23 cellular contexts compared by ENCODE assay signal in genomic region chr6:3072798-3073197, GRCh38.
"Had no signal": no experiment of that assay in that cellular context is flagged by ENCODE, and none has a peak within 500 bp of the region (broad histone marks: within the 10 kb centered on the region; RNA-seq: fewer than 3 reads in every experiment).

No MANE protein-coding gene starts in this region.

- H3K9me3 ChIP-seq: left lung, prostate gland, SK-N-SH, tibial artery had no signal

- H3K4me2 ChIP-seq: hepatocyte, SK-N-SH had no signal

- ATAC-seq: left lung; natural killer cell treated with Interleukin-12 subunit alpha and Interleukin-12 subunit beta and Interleukin-15 and Interleukin-18, amount 100 ng/mL, for 72 hours; stimulated activated naive CD8-positive, alpha-beta T cell treated with anti-CD3 and anti-CD28 coated beads, Interleukin-15, Interleukin-2, amounts not matched to agents 100 U/mL and 50 U/mL, for 24 hours had no signal

- DNase-seq: activated CD4-positive, CD25-positive, alpha-beta regulatory T cell treated with anti-CD3 and anti-CD28 coated beads, Interleukin-2, amount 50 U/mL, for 72 hours; activated naive CD4-positive, alpha-beta T cell; anterior cingulate cortex; brain microvascular endothelial cell; caudate nucleus; effector CD8-positive, alpha-beta T cell; erythroblast; foreskin melanocyte; kidney glomerular epithelial cell; left lung; SK-N-SH; stimulated activated CD4-positive, alpha-beta T cell treated with anti-CD3 and anti-CD28 coated beads, Interleukin-4, amount 100 ng/mL, for 24 hours; stimulated activated naive CD8-positive, alpha-beta T cell treated with anti-CD3 and anti-CD28 coated beads, Interleukin-15, Interleukin-2, amounts not matched to agents 100 U/mL and 50 U/mL, for 24 hours; T-helper 2 cell; tibial artery had no signal

- H3K9ac ChIP-seq: SK-N-SH had no signal

- H3K4me3 ChIP-seq: hepatocyte, left lung, lung, prostate gland, tibial artery had no signal

- H3K4me3 Mint-ChIP-seq: activated T-helper 1 cell treated with anti-CD3 and anti-CD28 coated beads, Interleukin-12 subunit alpha, Interleukin-12 subunit beta, Interleukin-2, Interleukin-4 antibody, amounts not matched to agents 30 ng/mL and 10 ng/mL and 1 ng/mL, durations not matched to agents 14 hours and 24 hours and 36 hours; dendritic cell treated with granulocyte-macrophage colony-stimulating factor and Interleukin-4, amounts not matched to agents 40 ng/mL and 50 ng/mL, for 4 days; mesothelial cell of epicardium; natural killer cell treated with Interleukin-12 subunit alpha and Interleukin-12 subunit beta and Interleukin-15 and Interleukin-18, amount 100 ng/mL, for 72 hours had no signal

- H3K27me3 Mint-ChIP-seq: dendritic cell treated with granulocyte-macrophage colony-stimulating factor and Interleukin-4, amounts not matched to agents 40 ng/mL and 50 ng/mL, for 4 days; natural killer cell treated with Interleukin-12 subunit alpha and Interleukin-12 subunit beta and Interleukin-15 and Interleukin-18, amount 100 ng/mL, for 72 hours had no signal

- H2AFZ ChIP-seq: hepatocyte had no signal

- H3K4me1 ChIP-seq: prostate gland had no signal

- H3K9me3 Mint-ChIP-seq: activated T-helper 1 cell treated with anti-CD3 and anti-CD28 coated beads, Interleukin-12 subunit alpha, Interleukin-12 subunit beta, Interleukin-2, Interleukin-4 antibody, amounts not matched to agents 30 ng/mL and 10 ng/mL and 1 ng/mL, durations not matched to agents 14 hours and 24 hours and 36 hours; dendritic cell treated with granulocyte-macrophage colony-stimulating factor and Interleukin-4, amounts not matched to agents 40 ng/mL and 50 ng/mL, for 4 days; mesothelial cell of epicardium; natural killer cell treated with Interleukin-12 subunit alpha and Interleukin-12 subunit beta and Interleukin-15 and Interleukin-18, amount 100 ng/mL, for 72 hours had no signal

- H3K27ac Mint-ChIP-seq: activated T-helper 1 cell treated with anti-CD3 and anti-CD28 coated beads, Interleukin-12 subunit alpha, Interleukin-12 subunit beta, Interleukin-2, Interleukin-4 antibody, amounts not matched to agents 30 ng/mL and 10 ng/mL and 1 ng/mL, durations not matched to agents 14 hours and 24 hours and 36 hours; dendritic cell treated with granulocyte-macrophage colony-stimulating factor and Interleukin-4, amounts not matched to agents 40 ng/mL and 50 ng/mL, for 4 days; mesothelial cell of epicardium had no signal

- H3K27me3 ChIP-seq: brain microvascular endothelial cell, hepatocyte, left lung, tibial artery had no signal

- H3K27ac ChIP-seq: brain microvascular endothelial cell, hepatocyte, left lung, prostate gland, tibial artery, VCaP had no signal
